Comparison of ENCODE assay signal across 16 cellular contexts in genomic region chr2:220491633-220492032, GRCh38.
A peak's percentile ranks its signal among the peaks of the same experiment; 100 is the strongest.
DNase-seq lines count a peak whose midpoint lies in the region; ATAC-seq and TF ChIP-seq lines count a peak whose summit lies in the region.
"Had no signal": no experiment of that assay in that cellular context is flagged by ENCODE, and none has a peak within 500 bp of the region (broad histone marks: within the 10 kb centered on the region; RNA-seq: fewer than 3 reads in every experiment).

No MANE protein-coding gene starts in this region.

- H3K79me2 ChIP-seq in osteoblast (ENCODE audit: insufficient read depth, low read length): no peaks in the 10 kb centered on the region

- H2AFZ ChIP-seq in osteoblast (ENCODE audit: low read length): peak overlapping the region; percentile 45

- DNase-seq in DMS 273 (lab: John Stamatoyannopoulos, UW; ENCODE audit: unreplicated experiment) (peak; percentile 25), DMS 273 treated with DMSO at 0.1 percent for 48 hours (lab: John Stamatoyannopoulos, UW) (no peak), SW480 (ENCODE audit: low spot score) (peak; percentile 26), foreskin keratinocyte (peak in 1 of 2 donors; percentile 23), osteoblast (ENCODE audit: insufficient read length, low spot score, missing footprints) (no peak), HAP-1 (ENCODE audit: low spot score in 2 of 2) (no peak), SKM-1 (lab: John Stamatoyannopoulos, UW; ENCODE audit: unreplicated experiment) (no peak)
- DNase-seq: CD8-positive, alpha-beta T cell; COR-L47; DMS53; GF-D8; GOT3; HCEC 1CT had no signal

- no peak overlapping the region for H3K4me2 ChIP-seq in osteoblast (ENCODE audit: insufficient read depth, low read length)

- H3K9me3 ChIP-seq in osteoblast (ENCODE audit: low read depth, low read length) (no peaks in the 10 kb centered on the region), HAP-1 (no peaks in the 10 kb centered on the region)

- ATAC-seq in foreskin keratinocyte (peak; percentile 32), HG02678 (IDR thresholded peaks at IDR 0.05; ENCODE audit: unreplicated experiment) (no peak)
- ATAC-seq: CD8-positive, alpha-beta T cell had no signal

- TF ChIP-seq CTCF in foreskin keratinocyte (conservative IDR thresholded peaks at IDR 0.05) (no peak), osteoblast (IDR thresholded peaks at IDR 0.05; ENCODE audit: extremely low read depth, low read depth, low read length) (no peak)

- H3K36me3 ChIP-seq in osteoblast (ENCODE audit: insufficient read depth, low read length) (no peaks in the 10 kb centered on the region), HAP-1 (replicated peaks) (no peaks in the 10 kb centered on the region)

- no peaks in the 10 kb centered on the region for H4K20me1 ChIP-seq in osteoblast (ENCODE audit: insufficient read depth, low read length)

- peak overlapping the region; percentile 17 for H3K27ac ChIP-seq in foreskin keratinocyte
- no peak overlapping the region for H3K27ac ChIP-seq in osteoblast (ENCODE audit: low read depth, low read length)
- H3K27ac ChIP-seq: 22Rv1, HL-60 had no signal

- H3K4me3 ChIP-seq in osteoblast (ENCODE audit: insufficient read depth, low read length) (no peak overlapping the region), HAP-1 (no peak overlapping the region)

- H3K27me3 ChIP-seq in foreskin keratinocyte (no peaks in the 10 kb centered on the region), osteoblast (ENCODE audit: insufficient read depth, low read length) (no peaks in the 10 kb centered on the region), HAP-1 (ENCODE audit: low read depth) (peaks cover 4% of the 10 kb centered on the region; the same call in 1 of the 2 replicates)

- H3K4me1 ChIP-seq in foreskin keratinocyte (peaks cover 12% of the 10 kb centered on the region), osteoblast (ENCODE audit: insufficient read depth, low read length) (no peaks in the 10 kb centered on the region), HAP-1 (no peaks in the 10 kb centered on the region)

- in situ Hi-C loops in HAP-1 (cut with MboI; ENCODE audit: low sequenced_read_pairs): no loop called here

Comparison
In these comparisons a context has a peak if more than half of its experiments do, and no peak if none do; other contexts are left out.
1. DNase-seq: peak in DMS 273 (single experiment) and SW480 (single experiment); none in DMS 273 treated with DMSO at 0.1 percent for 48 hours (single experiment), osteoblast (single experiment), HAP-1 (0 of 2) and SKM-1 (single experiment).